3 cellular contexts compared by ENCODE assay signal in the genomic region with DNA sequence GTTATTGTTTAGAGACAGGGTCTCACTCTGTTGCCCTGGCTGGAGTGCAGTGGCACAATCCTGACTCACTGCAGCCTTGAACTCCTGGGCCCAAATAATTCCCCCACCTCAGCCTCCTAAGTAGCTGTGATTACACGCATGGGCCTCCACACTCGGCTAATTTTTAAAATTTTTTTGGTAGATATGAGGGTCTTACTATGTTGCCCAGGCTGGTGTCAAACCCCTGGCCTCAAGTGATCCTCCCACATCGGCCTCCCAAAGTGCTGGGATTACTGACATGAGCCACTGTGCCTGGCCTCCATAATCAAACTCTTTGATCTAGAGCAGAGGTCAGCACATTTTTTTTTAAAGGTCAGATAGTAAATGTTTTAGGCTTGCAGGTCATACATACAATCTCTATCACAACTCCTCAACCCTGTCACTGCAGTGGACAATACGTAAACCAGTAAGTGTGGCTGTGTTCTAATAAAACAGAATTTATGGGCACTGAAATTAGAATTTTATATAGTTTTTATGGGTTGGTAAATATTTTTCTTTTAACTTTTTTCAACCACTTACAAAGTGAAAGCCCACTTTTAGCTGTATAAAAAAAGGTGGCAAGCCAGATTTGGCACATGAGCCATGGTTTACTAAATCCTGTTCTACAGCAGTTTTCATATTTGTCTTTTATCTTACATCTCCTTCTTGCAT.
TF ChIP-seq lines count a peak whose summit lies in the region.

No MANE protein-coding gene starts in this region.

TF ChIP-seq in HEK293T, 16 proteins besides CTCF, POLR2A, EP300 and RAD21:
- TF ChIP-seq BHLHE40 (IDR thresholded peaks at IDR 0.05; ENCODE audit: borderline replicate concordance) (no peak), TARDBP (IDR thresholded peaks at IDR 0.05) (no peak), FOXA1 (IDR thresholded peaks at IDR 0.05) (peak; percentile 35; the same call in 1 of the 2 replicates), NFRKB (IDR thresholded peaks at IDR 0.05) (no peak), ELF4 (IDR thresholded peaks at IDR 0.05) (no peak), HDGF (IDR thresholded peaks at IDR 0.05; ENCODE audit: borderline replicate concordance) (no peak), L3MBTL2 (conservative IDR thresholded peaks at IDR 0.05) (no peak), FOXM1 (IDR thresholded peaks at IDR 0.05; ENCODE audit: borderline replicate concordance) (no peak), ZNF384 (IDR thresholded peaks at IDR 0.05) (peak; percentile 62), SUZ12 (IDR thresholded peaks at IDR 0.05) (no peak)
- TF ChIP-seq, protein P1, sequence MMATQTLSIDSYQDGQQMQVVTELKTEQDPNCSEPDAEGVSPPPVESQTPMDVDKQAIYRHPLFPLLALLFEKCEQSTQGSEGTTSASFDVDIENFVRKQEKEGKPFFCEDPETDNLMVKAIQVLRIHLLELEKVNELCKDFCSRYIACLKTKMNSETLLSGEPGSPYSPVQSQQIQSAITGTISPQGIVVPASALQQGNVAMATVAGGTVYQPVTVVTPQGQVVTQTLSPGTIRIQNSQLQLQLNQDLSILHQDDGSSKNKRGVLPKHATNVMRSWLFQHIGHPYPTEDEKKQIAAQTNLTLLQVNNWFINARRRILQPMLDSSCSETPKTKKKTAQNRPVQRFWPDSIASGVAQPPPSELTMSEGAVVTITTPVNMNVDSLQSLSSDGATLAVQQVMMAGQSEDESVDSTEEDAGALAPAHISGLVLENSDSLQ (IDR thresholded peaks at IDR 0.05) = peak; percentile 65

TF ChIP-seq in K562, 482 proteins besides CTCF, POLR2A, EP300 and RAD21:
- TF ChIP-seq ZNF384 (IDR thresholded peaks at IDR 0.05; ENCODE audit: low read depth, low read length) (peak; percentile 53; the same call in 1 of the 2 replicates), ADNP (tag; IDR thresholded peaks at IDR 0.05) (0 out of 2 replicates have a peak, but pooled peaks have one; percentile 32), NR2C2 (CRISPR knock-in tag; IDR thresholded peaks at IDR 0.05) (no peak), NR2C2 (tag; IDR thresholded peaks at IDR 0.05) (0 out of 2 replicates have a peak, but pooled peaks have one; percentile 13), NR2C1 (IDR thresholded peaks at IDR 0.05) (no peak), NR2C1 (tag; IDR thresholded peaks at IDR 0.05) (peak; percentile 33; the same call in 1 of the 2 replicates), RBM25 (IDR thresholded peaks at IDR 0.05; ENCODE audit: low read depth, low read length, severe bottlenecking) (peak; percentile 51), ZNF121 (CRISPR knock-in tag; conservative IDR thresholded peaks at IDR 0.05) (peak; percentile 70), STAG1 (CRISPR knock-in tag; IDR thresholded peaks at IDR 0.05; ENCODE audit: borderline replicate concordance) (no peak), SRF (CRISPR knock-in tag; IDR thresholded peaks at IDR 0.05) (no peak), ZBED1 (IDR thresholded peaks at IDR 0.05) (no peak), GTF2F1 (IDR thresholded peaks at IDR 0.05; ENCODE audit: low read depth, low read length) (no peak), SMARCA5 (IDR thresholded peaks at IDR 0.05) (0 out of 2 replicates have a peak, but pooled peaks have one; percentile 18), FIP1L1 (IDR thresholded peaks at IDR 0.05; ENCODE audit: low read depth, low read length, poor library complexity, severe bottlenecking) (no peak), ZZZ3 (IDR thresholded peaks at IDR 0.05) (no peak), NEUROD1 (IDR thresholded peaks at IDR 0.05; ENCODE audit: borderline replicate concordance, low read depth, low read length, partially characterized antibody) (no peak), POU5F1 (IDR thresholded peaks at IDR 0.05; ENCODE audit: borderline replicate concordance, low read depth, low read length, partially characterized antibody) (no peak)
- TF ChIP-seq, protein P2, sequence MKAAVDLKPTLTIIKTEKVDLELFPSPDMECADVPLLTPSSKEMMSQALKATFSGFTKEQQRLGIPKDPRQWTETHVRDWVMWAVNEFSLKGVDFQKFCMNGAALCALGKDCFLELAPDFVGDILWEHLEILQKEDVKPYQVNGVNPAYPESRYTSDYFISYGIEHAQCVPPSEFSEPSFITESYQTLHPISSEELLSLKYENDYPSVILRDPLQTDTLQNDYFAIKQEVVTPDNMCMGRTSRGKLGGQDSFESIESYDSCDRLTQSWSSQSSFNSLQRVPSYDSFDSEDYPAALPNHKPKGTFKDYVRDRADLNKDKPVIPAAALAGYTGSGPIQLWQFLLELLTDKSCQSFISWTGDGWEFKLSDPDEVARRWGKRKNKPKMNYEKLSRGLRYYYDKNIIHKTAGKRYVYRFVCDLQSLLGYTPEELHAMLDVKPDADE (conservative IDR thresholded peaks at IDR 0.05; ENCODE audit: control insufficient read depth, low read depth, low read length) = no peak
- TF ChIP-seq, protein P3, sequence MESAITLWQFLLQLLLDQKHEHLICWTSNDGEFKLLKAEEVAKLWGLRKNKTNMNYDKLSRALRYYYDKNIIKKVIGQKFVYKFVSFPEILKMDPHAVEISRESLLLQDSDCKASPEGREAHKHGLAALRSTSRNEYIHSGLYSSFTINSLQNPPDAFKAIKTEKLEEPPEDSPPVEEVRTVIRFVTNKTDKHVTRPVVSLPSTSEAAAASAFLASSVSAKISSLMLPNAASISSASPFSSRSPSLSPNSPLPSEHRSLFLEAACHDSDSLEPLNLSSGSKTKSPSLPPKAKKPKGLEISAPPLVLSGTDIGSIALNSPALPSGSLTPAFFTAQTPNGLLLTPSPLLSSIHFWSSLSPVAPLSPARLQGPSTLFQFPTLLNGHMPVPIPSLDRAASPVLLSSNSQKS (CRISPR knock-in tag; IDR thresholded peaks at IDR 0.05) = no peak
- TF ChIP-seq, protein P4, sequence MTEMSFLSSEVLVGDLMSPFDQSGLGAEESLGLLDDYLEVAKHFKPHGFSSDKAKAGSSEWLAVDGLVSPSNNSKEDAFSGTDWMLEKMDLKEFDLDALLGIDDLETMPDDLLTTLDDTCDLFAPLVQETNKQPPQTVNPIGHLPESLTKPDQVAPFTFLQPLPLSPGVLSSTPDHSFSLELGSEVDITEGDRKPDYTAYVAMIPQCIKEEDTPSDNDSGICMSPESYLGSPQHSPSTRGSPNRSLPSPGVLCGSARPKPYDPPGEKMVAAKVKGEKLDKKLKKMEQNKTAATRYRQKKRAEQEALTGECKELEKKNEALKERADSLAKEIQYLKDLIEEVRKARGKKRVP (CRISPR knock-in tag; IDR thresholded peaks at IDR 0.05) = no peak

TF ChIP-seq in neural cell, 6 proteins besides CTCF, POLR2A, EP300 and RAD21:
- no peak for TF ChIP-seq EZH2 (IDR thresholded peaks at IDR 0.05; ENCODE audit: borderline replicate concordance, insufficient read depth, low read length, poor library complexity, severe bottlenecking)
- TF ChIP-seq MXI1 (conservative IDR thresholded peaks at IDR 0.05; ENCODE audit: poor library complexity, severe bottlenecking) = no peak
- TF ChIP-seq, protein P5, sequence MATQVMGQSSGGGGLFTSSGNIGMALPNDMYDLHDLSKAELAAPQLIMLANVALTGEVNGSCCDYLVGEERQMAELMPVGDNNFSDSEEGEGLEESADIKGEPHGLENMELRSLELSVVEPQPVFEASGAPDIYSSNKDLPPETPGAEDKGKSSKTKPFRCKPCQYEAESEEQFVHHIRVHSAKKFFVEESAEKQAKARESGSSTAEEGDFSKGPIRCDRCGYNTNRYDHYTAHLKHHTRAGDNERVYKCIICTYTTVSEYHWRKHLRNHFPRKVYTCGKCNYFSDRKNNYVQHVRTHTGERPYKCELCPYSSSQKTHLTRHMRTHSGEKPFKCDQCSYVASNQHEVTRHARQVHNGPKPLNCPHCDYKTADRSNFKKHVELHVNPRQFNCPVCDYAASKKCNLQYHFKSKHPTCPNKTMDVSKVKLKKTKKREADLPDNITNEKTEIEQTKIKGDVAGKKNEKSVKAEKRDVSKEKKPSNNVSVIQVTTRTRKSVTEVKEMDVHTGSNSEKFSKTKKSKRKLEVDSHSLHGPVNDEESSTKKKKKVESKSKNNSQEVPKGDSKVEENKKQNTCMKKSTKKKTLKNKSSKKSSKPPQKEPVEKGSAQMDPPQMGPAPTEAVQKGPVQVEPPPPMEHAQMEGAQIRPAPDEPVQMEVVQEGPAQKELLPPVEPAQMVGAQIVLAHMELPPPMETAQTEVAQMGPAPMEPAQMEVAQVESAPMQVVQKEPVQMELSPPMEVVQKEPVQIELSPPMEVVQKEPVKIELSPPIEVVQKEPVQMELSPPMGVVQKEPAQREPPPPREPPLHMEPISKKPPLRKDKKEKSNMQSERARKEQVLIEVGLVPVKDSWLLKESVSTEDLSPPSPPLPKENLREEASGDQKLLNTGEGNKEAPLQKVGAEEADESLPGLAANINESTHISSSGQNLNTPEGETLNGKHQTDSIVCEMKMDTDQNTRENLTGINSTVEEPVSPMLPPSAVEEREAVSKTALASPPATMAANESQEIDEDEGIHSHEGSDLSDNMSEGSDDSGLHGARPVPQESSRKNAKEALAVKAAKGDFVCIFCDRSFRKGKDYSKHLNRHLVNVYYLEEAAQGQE (IDR thresholded peaks at IDR 0.05; ENCODE audit: borderline replicate concordance) = no peak
- no peak for TF ChIP-seq POLR2AphosphoS5 (IDR thresholded peaks at IDR 0.05)
- TF ChIP-seq SMC3 (conservative IDR thresholded peaks at IDR 0.05; ENCODE audit: poor library complexity) = no peak
- TF ChIP-seq TAF1 (IDR thresholded peaks at IDR 0.05; ENCODE audit: low read depth) = no peak
